ENCODE assay signal across 23 cellular contexts in genomic region chr2:209162129-209162528, GRCh38.
"Had no signal": no experiment of that assay in that cellular context is flagged by ENCODE, and none has a peak within 500 bp of the region (broad histone marks: within the 10 kb centered on the region; RNA-seq: fewer than 3 reads in every experiment).

No MANE protein-coding gene starts in this region.

- H3K4me3 ChIP-seq: dorsolateral prefrontal cortex, esophagus muscularis mucosa, heart right ventricle, lower lobe of right lung, ovary, right lobe of liver, thoracic aorta, tibial nerve, upper lobe of left lung had no signal

- H3K27ac ChIP-seq: dorsolateral prefrontal cortex, esophagus muscularis mucosa, heart right ventricle, lower lobe of right lung, ovary, right lobe of liver, thoracic aorta, tibial nerve, upper lobe of left lung had no signal

- H3K9me3 ChIP-seq: esophagus muscularis mucosa, heart right ventricle, lower lobe of right lung, ovary, right lobe of liver, thoracic aorta, tibial nerve, upper lobe of left lung had no signal

- H3K4me1 ChIP-seq: esophagus muscularis mucosa, heart right ventricle, lower lobe of right lung, right lobe of liver, tibial nerve, upper lobe of left lung had no signal

- ATAC-seq: heart right ventricle; left ventricle myocardium superior; lower lobe of right lung; natural killer cell; right lobe of liver; stimulated activated naive B cell treated with anti-CD40 and anti-IgM and Interleukin-4, amounts not matched to agents 10 μg/mL and 1 μg/mL and 100 μg/mL, for 72 hours had no signal

- H3K36me3 ChIP-seq: esophagus muscularis mucosa, heart right ventricle, lower lobe of right lung, ovary, right lobe of liver, thoracic aorta, tibial nerve, upper lobe of left lung had no signal

- H3K27me3 ChIP-seq: esophagus muscularis mucosa, heart right ventricle, ovary, right lobe of liver, tibial nerve, upper lobe of left lung had no signal

- DNase-seq: dorsolateral prefrontal cortex; effector CD8-positive, alpha-beta T cell; endodermal cell; foreskin melanocyte; glutamatergic neuron; heart right ventricle; hippocampal formation; left ventricle myocardium superior; lower lobe of right lung; natural killer cell; occipital lobe; ovary; right lobe of liver; small intestine; stimulated activated CD4-positive, alpha-beta T cell treated with anti-CD3 and anti-CD28 coated beads, Interleukin-15, amount 100 ng/mL, for 24 hours; stimulated activated CD4-positive, alpha-beta T cell treated with anti-CD3 and anti-CD28 coated beads, Interleukin-2, amount 100 ng/mL, for 48 hours; stimulated activated naive B cell treated with anti-CD40 and anti-IgM and Interleukin-4, amounts not matched to agents 10 μg/mL and 1 μg/mL and 100 μg/mL, for 72 hours; upper lobe of left lung had no signal

- FAIRE-seq: islet of Langerhans, urothelium cell line had no signal
